21 cellular contexts compared by ENCODE assay signal in the genomic region with DNA sequence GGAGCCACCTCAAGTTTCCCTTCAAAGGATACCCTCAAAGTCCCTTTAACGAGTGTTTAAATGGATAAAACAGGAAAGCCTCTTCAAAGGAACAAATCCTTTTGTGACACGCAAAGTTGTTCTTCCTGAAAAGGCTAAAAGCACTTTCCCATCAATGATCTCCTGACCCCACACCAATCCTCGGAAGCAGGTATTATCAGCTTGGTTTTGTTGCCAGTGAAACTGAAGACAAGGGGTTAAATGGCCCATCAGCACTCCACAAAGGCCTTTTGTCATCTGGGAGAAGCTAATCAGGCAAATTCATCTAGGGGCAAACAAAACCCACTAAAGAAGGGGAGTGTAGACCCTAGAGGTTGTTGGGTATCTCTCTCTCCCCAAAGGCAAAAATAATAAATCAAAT.
DNase-seq lines count a peak whose midpoint lies in the region; ATAC-seq, FAIRE-seq and TF ChIP-seq lines count a peak whose summit lies in the region.
"Had no signal": no experiment of that assay in that cellular context is flagged by ENCODE, and none has a peak within 500 bp of the region (broad histone marks: within the 10 kb centered on the region; RNA-seq: fewer than 3 reads in every experiment).

No MANE protein-coding gene starts in this region.

- H2BK15ac ChIP-seq in H1 (ENCODE audit: low read length) = no peak overlapping the region

- no peak overlapping the region for H4K5ac ChIP-seq in H1 (ENCODE audit: insufficient read length, low read depth, low read length)

- POLR2A ChIA-PET in H1 (lab: Charles Lee; ENCODE audit: partially characterized antibody) = no interaction called here

- no peak for TF ChIP-seq RAD21 in H1 (IDR thresholded peaks at IDR 0.05 in 1 of 2, conservative IDR thresholded peaks at IDR 0.05 in 1 of 2; ENCODE audit: low read depth in 2 of 2, low read length in 2 of 2)

- H3K9me3 Mint-ChIP-seq in neural crest cell = no peaks in the 10 kb centered on the region
- H3K9me3 Mint-ChIP-seq: CD4-positive, CD25-positive, alpha-beta regulatory T cell had no signal

- H3K9ac ChIP-seq in HUES48 (ENCODE audit: low read depth, low read length) (no peak overlapping the region), H1 (replicated peaks in 1 of 4; ENCODE audit: extremely low read depth in 1 of 4, low read depth in 3 of 4, low read length in 3 of 4) (no peak overlapping the region)
- H3K9ac ChIP-seq: KMS-11 had no signal

- no peak overlapping the region for H2BK120ac ChIP-seq in H1 (replicated peaks; ENCODE audit: low read depth, low read length)

- H3K27ac Mint-ChIP-seq in neural crest cell (ENCODE audit: unreplicated experiment) = peak overlapping the region; percentile 68

- no peak overlapping the region for H2BK20ac ChIP-seq in H1 (ENCODE audit: low read length)

- H3K4me1 ChIP-seq in HUES48 (ENCODE audit: control insufficient read depth, insufficient read depth, low read length) (peaks cover 13% of the 10 kb centered on the region), H1 (replicated peaks in 1 of 4; ENCODE audit: control insufficient read depth in 3 of 4, insufficient read depth in 4 of 4, low read length in 3 of 4) (peaks cover 0 to 8% (median 1%) of the 10 kb centered on the region in 4 experiments; a peak in 3 of 7 replicates), right cardiac atrium (ENCODE audit: control insufficient read depth, insufficient read depth, low read length) (peaks cover 4% of the 10 kb centered on the region)
- H3K4me1 ChIP-seq: SJSA1 had no signal

- TF ChIP-seq CTCF in H1 (IDR thresholded peaks at IDR 0.05; ENCODE audit: control extremely low read depth in 1 of 3, insufficient read depth in 1 of 3, low read depth in 1 of 3, low read length in 3 of 3) (no peak), neural crest cell (conservative IDR thresholded peaks at IDR 0.05) (no peak)

- no peak for ATAC-seq in right cardiac atrium
- ATAC-seq: GM12878, Panc1 had no signal

- H3K14ac ChIP-seq in H1 (ENCODE audit: insufficient read length) = no peak overlapping the region

- H2BK12ac ChIP-seq in H1 (ENCODE audit: low read depth, low read length) = no peak overlapping the region

- H3K79me2 ChIP-seq in H1 (ENCODE audit: control insufficient read depth in 1 of 2, insufficient read depth in 2 of 2, low read length in 2 of 2) = no peaks in the 10 kb centered on the region

- no peak overlapping the region for H3K56ac ChIP-seq in H1 (replicated peaks; ENCODE audit: insufficient read length, low read depth, low read length)

- no peak for TF ChIP-seq EP300 in H1 (IDR thresholded peaks at IDR 0.05; ENCODE audit: borderline replicate concordance in 1 of 2, low read depth in 2 of 2, low read length in 2 of 2)

- no peak overlapping the region for H3K4ac ChIP-seq in H1 (replicated peaks; ENCODE audit: insufficient read length, low read depth, low read length)

- H3K9me3 ChIP-seq in HUES48 (ENCODE audit: control insufficient read depth, insufficient read depth, low read length) (no peaks in the 10 kb centered on the region), H1 (ENCODE audit: insufficient read depth in 2 of 2, low read depth in 1 of 2, low read length in 1 of 2) (no peaks in the 10 kb centered on the region), right cardiac atrium (ENCODE audit: control insufficient read depth, low read length) (no peaks in the 10 kb centered on the region)
- H3K9me3 ChIP-seq: BE2C, SJSA1 had no signal

- 54% methylated on average over 3 of the region's 3 CpGs; no CpG with 5 or more reads in 1 of the 2 experiments for WGBS in H1 (ENCODE audit: extremely low coverage in 1 of 2, insufficient coverage in 1 of 2, insufficient read length in 1 of 2, insufficient replicate concordance in 2 of 2, low coverage in 1 of 2, low lambda C conversion rate in 2 of 2, missing lambda C conversion rate in 1 of 2), 2 experiments
- WGBS in right cardiac atrium = 58% methylated on average over 3 of the region's 3 CpGs

- no peak overlapping the region for H2AFZ ChIP-seq in H1 (ENCODE audit: low read length)

- H3K27me3 Mint-ChIP-seq in neural crest cell (ENCODE audit: low read depth) = no peaks in the 10 kb centered on the region
- H3K27me3 Mint-ChIP-seq: CD4-positive, CD25-positive, alpha-beta regulatory T cell had no signal

- intact Hi-C loops in right cardiac atrium (cut with DNase I) = no loop called here

- no peak overlapping the region for H4K8ac ChIP-seq in H1 (ENCODE audit: extremely low read depth, insufficient read depth, low read length)

- H3K36me3 ChIP-seq in HUES48 (ENCODE audit: control insufficient read depth, insufficient read depth, low read length) (no peaks in the 10 kb centered on the region), H1 (ENCODE audit: control insufficient read depth in 2 of 4, insufficient read depth in 4 of 4, low read length in 3 of 4) (no peaks in the 10 kb centered on the region)
- H3K36me3 ChIP-seq: BE2C, SJSA1 had no signal

- H3K27me3 ChIP-seq in HUES48 (ENCODE audit: control insufficient read depth, insufficient read depth, low read length) = no peaks in the 10 kb centered on the region
- no peaks in the 10 kb centered on the region for H3K27me3 ChIP-seq in H1 (replicated peaks in 1 of 4; ENCODE audit: control insufficient read depth in 3 of 4, extremely low read depth in 1 of 4, insufficient read depth in 3 of 4, low read length in 3 of 4)
- H3K27me3 ChIP-seq in right cardiac atrium (ENCODE audit: control insufficient read depth, insufficient read depth) = no peaks in the 10 kb centered on the region
- H3K27me3 ChIP-seq: BE2C had no signal

- H3K18ac ChIP-seq in H1 (ENCODE audit: extremely low read depth, low read length) = no peak overlapping the region

- no peak overlapping the region for H3K23ac ChIP-seq in H1 (ENCODE audit: insufficient read length)

- H2AK5ac ChIP-seq in H1 (ENCODE audit: low read depth, low read length) = no peak overlapping the region

- H3K36me3 Mint-ChIP-seq in neural crest cell (ENCODE audit: low read depth) = no peaks in the 10 kb centered on the region
- H3K36me3 Mint-ChIP-seq: CD4-positive, CD25-positive, alpha-beta regulatory T cell had no signal

- CTCF ChIA-PET in H1 (lab: Charles Lee; ENCODE audit: partially characterized antibody) = no interaction called here

- H4K20me1 ChIP-seq in H1 (replicated peaks in 1 of 2; ENCODE audit: control insufficient read depth in 1 of 2, insufficient read depth in 2 of 2, low read length in 2 of 2) = no peaks in the 10 kb centered on the region

- no peak overlapping the region for H3K4me2 ChIP-seq in H1 (ENCODE audit: insufficient read depth in 1 of 2, low read depth in 2 of 2, low read length in 2 of 2)

- H2BK5ac ChIP-seq in H1 (ENCODE audit: low read depth, low read length) = no peak overlapping the region

- H4K91ac ChIP-seq in H1 (replicated peaks; ENCODE audit: insufficient read length, low read length) = no peak overlapping the region

- FAIRE-seq in H1 (lab: Jason Lieb, UNC) = no peak
- FAIRE-seq: GM12878 had no signal

- H3K4me3 ChIP-seq in HUES48 (ENCODE audit: low read depth, low read length) = no peak overlapping the region
- H3K4me3 ChIP-seq in H1 (ENCODE audit: extremely low read depth in 1 of 4, insufficient read depth in 2 of 4, low read depth in 3 of 4, low read length in 4 of 4) = no peak overlapping the region
- no peak overlapping the region for H3K4me3 ChIP-seq in right cardiac atrium (ENCODE audit: low read length)
- H3K4me3 ChIP-seq: GM12878, SJSA1 had no signal

- H3K4me1 Mint-ChIP-seq in neural crest cell = peaks cover 65% of the 10 kb centered on the region

- H3K23me2 ChIP-seq in H1 (ENCODE audit: low read depth, low read length) = no peaks in the 10 kb centered on the region; the same call in 1 of the 2 replicates

- DNase-seq in ELF-1 (ENCODE audit: low read depth, low spot score) (peak; percentile 43), H1 (ENCODE audit: low read depth in 1 of 2, low spot score in 2 of 2) (no peak), neural crest cell (ENCODE audit: low read depth, low spot score) (no peak), SHP77 (lab: John Stamatoyannopoulos, UW) (no peak), pons (ENCODE audit: low spot score) (no peak), right cardiac atrium (no peak), SHP77 treated with DMSO at 0.1 percent for 48 hours (lab: John Stamatoyannopoulos, UW) (no peak)
- DNase-seq: BE2C; CD4-positive, CD25-positive, alpha-beta regulatory T cell; H7; IMR-90; NCI-H1092 treated with DMSO at 0.1 percent for 48 hours; NCI-H1436 treated with DMSO at 0.1 percent for 48 hours; NCI-H2081; NCI-H446; NCI-H69 had no signal

- peak overlapping the region; percentile 13 for H3K4me3 Mint-ChIP-seq in neural crest cell

- H3K27ac ChIP-seq in HUES48 (ENCODE audit: low read depth, low read length) (peak overlapping the region; percentile 8), H1 (ENCODE audit: low read depth, low read length) (no peak overlapping the region), right cardiac atrium (ENCODE audit: low read length) (no peak overlapping the region)
- H3K27ac ChIP-seq: KMS-11, SJSA1 had no signal

- no peaks in the 10 kb centered on the region for H3K79me1 ChIP-seq in H1 (ENCODE audit: low read depth, low read length)

- no peak for TF ChIP-seq POLR2A in H1 (IDR thresholded peaks at IDR 0.05; ENCODE audit: control extremely low read depth in 1 of 2, low read depth in 2 of 2, low read length in 2 of 2)

TF ChIP-seq in H1, 55 proteins besides CTCF, POLR2A, EP300 and RAD21:
- TF ChIP-seq GABPA (IDR thresholded peaks at IDR 0.05; ENCODE audit: borderline replicate concordance, insufficient read depth, low read length) (no peak), NANOG (IDR thresholded peaks at IDR 0.05; ENCODE audit: insufficient read depth, low read depth, low read length, poor library complexity, severe bottlenecking) (peak; percentile 30)
